8 cellular contexts compared by ENCODE assay signal in genomic region chr2:102251042-102251848, GRCh38.
DNase-seq lines count a peak whose midpoint lies in the region; ATAC-seq and TF ChIP-seq lines count a peak whose summit lies in the region.

No MANE protein-coding gene starts in this region.

- H3K9me3 Mint-ChIP-seq in CD8-positive, alpha-beta T cell = no peaks in the 10 kb centered on the region
- no peaks in the 10 kb centered on the region for H3K9me3 Mint-ChIP-seq in effector memory CD8-positive, alpha-beta T cell

- H3K27ac Mint-ChIP-seq in CD8-positive, alpha-beta T cell = peak overlapping the region; percentile 52
- H3K27ac Mint-ChIP-seq in effector memory CD8-positive, alpha-beta T cell = peak overlapping the region; percentile 30 to 69

- peak overlapping the region; percentile 5 for H3K9ac ChIP-seq in muscle layer of colon (ENCODE audit: low read length)

- H3K27me3 ChIP-seq in CD8-positive, alpha-beta T cell (ENCODE audit: insufficient read depth, low read length) = no peaks in the 10 kb centered on the region
- no peaks in the 10 kb centered on the region for H3K27me3 ChIP-seq in muscle layer of colon (ENCODE audit: control insufficient read depth in 1 of 2, insufficient read depth in 2 of 2, low read length in 2 of 2)

- no peaks in the 10 kb centered on the region for H3K9me3 ChIP-seq in CD8-positive, alpha-beta T cell (ENCODE audit: low read length)
- H3K9me3 ChIP-seq in muscle layer of colon (ENCODE audit: low read length) = no peaks in the 10 kb centered on the region

- peak overlapping the region; percentile 89 for H3K4me3 Mint-ChIP-seq in CD8-positive, alpha-beta T cell
- H3K4me3 Mint-ChIP-seq in effector memory CD8-positive, alpha-beta T cell = peak overlapping the region; percentile 80 to 81

- no peaks in the 10 kb centered on the region for H3K36me3 Mint-ChIP-seq in CD8-positive, alpha-beta T cell
- H3K36me3 Mint-ChIP-seq in effector memory CD8-positive, alpha-beta T cell (ENCODE audit: insufficient read depth) = no peaks in the 10 kb centered on the region

- CTCF ChIA-PET in CD8-positive, alpha-beta T cell (lab: Charles Lee) = interaction anchor here (0.6 to 5.1 kb wide), 24 partner anchors 10 to 263 kb away, joined by 3 to 41 read pairs (median 3); no protein-coding TSS in a partner anchor

- POLR2A ChIA-PET in CD8-positive, alpha-beta T cell (lab: Charles Lee) = interaction anchor here (0.5 to 1.3 kb wide), 3 partner anchors 25 to 168 kb away, joined by 3 to 5 read pairs (median 3); no protein-coding TSS in a partner anchor

- peak overlapping the region; percentile 63 for H3K4me3 ChIP-seq in CD8-positive, alpha-beta T cell (ENCODE audit: low read depth, low read length)
- peak overlapping the region; percentile 36 to 62 for H3K4me3 ChIP-seq in muscle layer of colon (ENCODE audit: low read depth in 1 of 2, low read length in 2 of 2)

- no peak overlapping the region for H3K27ac ChIP-seq in CD8-positive, alpha-beta T cell (ENCODE audit: low read depth, low read length)
- no peak overlapping the region for H3K27ac ChIP-seq in muscle layer of colon (ENCODE audit: low read depth, low read length)

- peak; percentile 25 to 73 (median 56) for DNase-seq in CD8-positive, alpha-beta T cell
- peak; percentile 66 for DNase-seq in activated CD4-positive, alpha-beta T cell treated with anti-CD3 and anti-CD28 coated beads, Interleukin-2, amount 50 U/mL, for 1 hour
- DNase-seq in effector memory CD8-positive, alpha-beta T cell = peak; percentile 23 to 32 (median 31)
- DNase-seq in stimulated activated naive CD4-positive, alpha-beta T cell treated with Interleukin-2 at 50 U/mL for 16 hours (lab: John Stamatoyannopoulos, UW) = peak; percentile 50
- DNase-seq in kidney glomerular epithelial cell (lab: John Stamatoyannopoulos, UW) = no peak

- no peaks in the 10 kb centered on the region for H3K4me1 ChIP-seq in CD8-positive, alpha-beta T cell (ENCODE audit: insufficient read depth, low read length)
- H3K4me1 ChIP-seq in muscle layer of colon (ENCODE audit: insufficient read depth, low read length) = no peaks in the 10 kb centered on the region

- peak; percentile 87 for TF ChIP-seq CTCF in CD8-positive, alpha-beta T cell (IDR thresholded peaks at IDR 0.05)

- H3K27me3 Mint-ChIP-seq in CD8-positive, alpha-beta T cell (ENCODE audit: low read depth) = no peaks in the 10 kb centered on the region
- H3K27me3 Mint-ChIP-seq in effector memory CD8-positive, alpha-beta T cell = no peaks in the 10 kb centered on the region

- H3K36me3 ChIP-seq in CD8-positive, alpha-beta T cell (ENCODE audit: insufficient read depth, low read length) = no peaks in the 10 kb centered on the region
- H3K36me3 ChIP-seq in muscle layer of colon (ENCODE audit: insufficient read depth, low read length) = no peaks in the 10 kb centered on the region

- ATAC-seq in CD8-positive, alpha-beta T cell = peak; percentile 75
- ATAC-seq in HG02885 (IDR thresholded peaks at IDR 0.05; ENCODE audit: poor library complexity, unreplicated experiment) = peak; percentile 90
- ATAC-seq in effector memory CD8-positive, alpha-beta T cell (replicated peaks) = peak; percentile 58
- no peak for ATAC-seq in HG03439 (IDR thresholded peaks at IDR 0.05; ENCODE audit: unreplicated experiment)

- peaks cover 37% of the 10 kb centered on the region for H3K4me1 Mint-ChIP-seq in CD8-positive, alpha-beta T cell (ENCODE audit: low read depth)
- H3K4me1 Mint-ChIP-seq in effector memory CD8-positive, alpha-beta T cell (ENCODE audit: low read depth in 2 of 2) = peaks cover 28 to 34% of the 10 kb centered on the region in 2 donors

- intact Hi-C loops in CD8-positive, alpha-beta T cell (cut with DNase I, micrococcal nuclease) = loop anchor here (1.0 to 5.0 kb wide), 4 partner anchors 104 to 194 kb away; partner anchors contain the start of gene IL18R1 (in 2 of the 2)
